8 cellular contexts compared by ENCODE assay signal in genomic region chr4:186067757-186068385, GRCh38. TPM values are rescaled to one million over a fixed set of nuclear protein-coding genes. Genes with fewer than 3 reads are reported as not detected.
DNase-seq lines count a peak whose midpoint lies in the region; ATAC-seq and TF ChIP-seq lines count a peak whose summit lies in the region.

No MANE protein-coding gene starts in this region.

- H3K4me1 ChIP-seq in osteoblast (ENCODE audit: insufficient read depth, low read length): peaks cover 5% of the 10 kb centered on the region

- H3K4me3 ChIP-seq in fibroblast of pulmonary artery (replicated peaks; ENCODE audit: low read depth, low read length) (peak overlapping the region; percentile 62), osteoblast (ENCODE audit: insufficient read depth, low read length) (peak overlapping the region; percentile 80)

- H3K27me3 ChIP-seq in osteoblast (ENCODE audit: insufficient read depth, low read length): no peaks in the 10 kb centered on the region

- no peak overlapping the region for H3K27ac ChIP-seq in osteoblast (ENCODE audit: low read depth, low read length)

- ATAC-seq in HG02884 (IDR thresholded peaks at IDR 0.05; ENCODE audit: unreplicated experiment): peak; percentile 61

- TF ChIP-seq CTCF in GM13976 (IDR thresholded peaks at IDR 0.05; ENCODE audit: borderline replicate concordance, control extremely low read depth, extremely low read depth, insufficient read depth, missing control alignments) (peak; percentile 35), fibroblast of pulmonary artery (IDR thresholded peaks at IDR 0.05; ENCODE audit: low read length, missing control alignments) (peak; percentile 50), osteoblast (IDR thresholded peaks at IDR 0.05; ENCODE audit: extremely low read depth, low read depth, low read length) (peak; percentile 59)

- H3K9me3 ChIP-seq in osteoblast (ENCODE audit: low read depth, low read length): no peaks in the 10 kb centered on the region

- H3K79me2 ChIP-seq in osteoblast (ENCODE audit: insufficient read depth, low read length): no peaks in the 10 kb centered on the region

- peak overlapping the region; percentile 98 for H2AFZ ChIP-seq in osteoblast (ENCODE audit: low read length)

- no peaks in the 10 kb centered on the region for H3K36me3 ChIP-seq in osteoblast (ENCODE audit: insufficient read depth, low read length)

- H4K20me1 ChIP-seq in osteoblast (ENCODE audit: insufficient read depth, low read length): no peaks in the 10 kb centered on the region

- in situ Hi-C loops in GM13976 (cut with MboI; ENCODE audit: low sequenced_read_pairs, unreplicated experiment): loop anchor here (10.0 kb wide), 1 partner anchor 67 kb away; no protein-coding TSS in a partner anchor

- peak; percentile 27 for DNase-seq in AG08396 (ENCODE audit: low spot score)
- DNase-seq in GM13976 (ENCODE audit: low spot score): no peak
- DNase-seq in NCI-H2196 (lab: John Stamatoyannopoulos, UW; ENCODE audit: unreplicated experiment): peak; percentile 7
- DNase-seq in activated T-cell treated with anti-CD3 and anti-CD28 coated beads for 24 hours (ENCODE audit: low read depth): peak; percentile 1
- DNase-seq in fibroblast of pulmonary artery (ENCODE audit: low read depth): peak; percentile 68
- peak; percentile 70 for DNase-seq in osteoblast (ENCODE audit: insufficient read length, low spot score, missing footprints)
- no peak for DNase-seq in GM19240 (ENCODE audit: insufficient read length, low spot score)

- H3K4me2 ChIP-seq in osteoblast (ENCODE audit: insufficient read depth, low read length): peak overlapping the region; percentile 100

RNA-seq across cellular contexts. Expression of gene TLR3, which starts 1.1 kb away (rescaled TPM):
- total RNA-seq in osteoblast: 8.0 and 8.8 TPM in 2 replicates

RNA-seq across cellular contexts. Expression of gene FAM149A, which starts 36.6 kb away (rescaled TPM):
- 3.3 and 12.7 TPM in 2 replicates for total RNA-seq in osteoblast

Comparison
In these comparisons a context has a peak if more than half of its experiments do, and no peak if none do; other contexts are left out.
1. DNase-seq: peak in AG08396 (single experiment), NCI-H2196 (single experiment), activated T-cell treated with anti-CD3 and anti-CD28 coated beads for 24 hours (single experiment), fibroblast of pulmonary artery (single experiment) and osteoblast (single experiment); none in GM13976 (single experiment) and GM19240 (single experiment).
2. Peak in every context shown above with its lines, with median percentiles within 50 percentile points of each other: CTCF ChIP-seq.